In the genomic region with DNA sequence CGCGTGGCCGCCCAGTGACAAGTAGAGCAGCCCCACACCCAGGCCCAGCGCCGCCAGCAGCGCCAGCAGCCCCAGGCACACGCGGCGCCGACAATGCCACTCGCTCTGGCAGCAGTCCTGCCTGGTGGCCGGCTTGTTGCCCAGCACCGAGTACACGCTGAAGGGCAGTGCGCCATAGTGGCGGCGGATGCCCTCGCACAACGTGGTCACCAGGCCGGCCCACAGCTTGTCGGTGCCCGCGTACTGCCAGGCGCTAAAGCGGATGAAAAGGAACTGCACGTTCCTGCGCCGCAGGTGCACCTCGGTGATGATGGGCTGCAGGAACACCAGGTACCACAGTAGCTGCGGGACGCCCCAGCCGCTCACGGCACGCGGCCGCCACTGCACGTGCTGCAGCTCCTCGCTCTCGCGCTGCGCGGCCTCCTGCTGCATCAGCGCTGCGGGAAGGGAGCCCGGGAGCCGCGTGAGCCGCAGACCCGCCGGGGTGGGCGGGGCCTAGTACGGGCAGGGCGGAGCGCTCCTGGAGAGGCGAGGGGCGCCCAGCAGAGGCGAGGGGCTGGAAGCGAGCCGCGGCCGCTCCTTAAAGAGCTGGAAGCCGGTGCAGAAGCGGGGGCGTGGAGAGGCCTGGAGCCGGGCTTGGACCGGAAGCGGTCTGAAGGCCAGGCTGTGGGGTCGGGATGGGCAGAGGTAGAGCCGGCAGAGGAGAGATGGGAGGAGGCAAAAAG, we compare ENCODE assay signal across 8 cellular contexts. TPM values are rescaled to one million over a fixed set of nuclear protein-coding genes. Genes with fewer than 3 reads are reported as not detected.
DNase-seq lines count a peak whose midpoint lies in the region; ATAC-seq and TF ChIP-seq lines count a peak whose summit lies in the region.

No MANE protein-coding gene starts in this region.

- peaks cover 4 to 27% of the 10 kb centered on the region in 2 donors for H3K4me1 ChIP-seq in lung (ENCODE audit: control insufficient read depth in 2 of 2, insufficient read depth in 2 of 2, low read length in 2 of 2)

- TF ChIP-seq CTCF in GM13976 (IDR thresholded peaks at IDR 0.05; ENCODE audit: borderline replicate concordance, control extremely low read depth, extremely low read depth, insufficient read depth, missing control alignments), result no peak
- no peak for TF ChIP-seq CTCF in WERI-Rb-1 (IDR thresholded peaks at IDR 0.05; ENCODE audit: low read depth, low read length)
- TF ChIP-seq CTCF in lung (IDR thresholded peaks at IDR 0.05; ENCODE audit: control extremely low read depth, extremely low read depth), result no peak

- peak; percentile 22 for ATAC-seq in lung (ENCODE audit: insufficient read depth, low FRiP score)
- no peak for ATAC-seq in stimulated activated memory B cell treated with anti-CD40 and anti-IgM and Interleukin-4, amounts not matched to agents 10 μg/mL and 1 μg/mL and 100 μg/mL, for 72 hours
- ATAC-seq in HG02571 (IDR thresholded peaks at IDR 0.05; ENCODE audit: unreplicated experiment), result no peak

- H3K9me3 ChIP-seq in WERI-Rb-1 (ENCODE audit: severe bottlenecking), result no peaks in the 10 kb centered on the region
- peaks cover 0 to 9% of the 10 kb centered on the region in 2 donors for H3K9me3 ChIP-seq in lung (ENCODE audit: control insufficient read depth in 2 of 2, insufficient read depth in 1 of 2, low read length in 1 of 2)

- peaks cover 17% of the 10 kb centered on the region for H3K36me3 ChIP-seq in WERI-Rb-1
- no peaks in the 10 kb centered on the region for H3K36me3 ChIP-seq in lung (ENCODE audit: control insufficient read depth in 2 of 2, insufficient read depth in 2 of 2, low read length in 2 of 2)

- in situ Hi-C loops in GM13976 (cut with MboI; ENCODE audit: low sequenced_read_pairs, unreplicated experiment), result no loop called here

- no peaks in the 10 kb centered on the region for H3K27me3 ChIP-seq in WERI-Rb-1 (ENCODE audit: insufficient read depth, low read depth, severe bottlenecking)
- H3K27me3 ChIP-seq in lung (ENCODE audit: control insufficient read depth, insufficient read depth), result no peaks in the 10 kb centered on the region

- H3K27me3 Mint-ChIP-seq in stimulated activated memory B cell treated with anti-CD40 and anti-IgM and Interleukin-4, amounts not matched to agents 10 μg/mL and 1 μg/mL and 100 μg/mL, for 72 hours, result peaks cover 76% of the 10 kb centered on the region

- H3K9me3 Mint-ChIP-seq in stimulated activated memory B cell treated with anti-CD40 and anti-IgM and Interleukin-4, amounts not matched to agents 10 μg/mL and 1 μg/mL and 100 μg/mL, for 72 hours, result no peaks in the 10 kb centered on the region

- WGBS in lung, 2 donors, result 2 to 3% methylated on average over 60 to 69 of the region's 69 CpGs

- no peaks in the 10 kb centered on the region for H3K36me3 Mint-ChIP-seq in stimulated activated memory B cell treated with anti-CD40 and anti-IgM and Interleukin-4, amounts not matched to agents 10 μg/mL and 1 μg/mL and 100 μg/mL, for 72 hours

- DNase-seq in GM13976 (ENCODE audit: low spot score), result peak; percentile 55
- DNase-seq in WERI-Rb-1, result no peak
- peak; percentile 43 for DNase-seq in dermis blood vessel endothelial cell
- DNase-seq in lung (ENCODE audit: low spot score), result no peak
- no peak for DNase-seq in kidney tubule cell (ENCODE audit: low spot score)
- no peak for DNase-seq in NK-92 treated with Interleukin-12 subunit alpha and Interleukin-12 subunit beta, amount 100 ng/mL, for 24 hours (lab: John Stamatoyannopoulos, UW)

- peak overlapping the region; percentile 58 for H3K4me3 Mint-ChIP-seq in stimulated activated memory B cell treated with anti-CD40 and anti-IgM and Interleukin-4, amounts not matched to agents 10 μg/mL and 1 μg/mL and 100 μg/mL, for 72 hours

- no peak overlapping the region for H3K4me3 ChIP-seq in WERI-Rb-1 (ENCODE audit: low read depth, low read length)
- no peak overlapping the region for H3K4me3 ChIP-seq in lung

- H3K27ac ChIP-seq in WERI-Rb-1, result peak overlapping the region; percentile 72
- no peak overlapping the region for H3K27ac ChIP-seq in lung (ENCODE audit: low read depth in 1 of 2, low read length in 1 of 2)

- H3K4me1 Mint-ChIP-seq in stimulated activated memory B cell treated with anti-CD40 and anti-IgM and Interleukin-4, amounts not matched to agents 10 μg/mL and 1 μg/mL and 100 μg/mL, for 72 hours, result peaks cover 27% of the 10 kb centered on the region

- peak overlapping the region; percentile 50 for H3K27ac Mint-ChIP-seq in stimulated activated memory B cell treated with anti-CD40 and anti-IgM and Interleukin-4, amounts not matched to agents 10 μg/mL and 1 μg/mL and 100 μg/mL, for 72 hours

RNA-seq across cellular contexts. Expression of a gene that starts 7.3 kb away (rescaled TPM):
- 0.34 and 0.37 TPM in 2 replicates for total RNA-seq in dermis blood vessel endothelial cell
- total RNA-seq in lung, result under 1 TPM in 1 of 2 donors, not detected in 1; 0.06 TPM
- polyA plus RNA-seq in lung, result under 1 TPM; 0.07 to 0.08 TPM

RNA-seq across cellular contexts. Expression of a gene that starts 24.5 kb away (rescaled TPM):
- total RNA-seq in dermis blood vessel endothelial cell, result 8.8 and 36.8 TPM in 2 replicates
- 10 to 100 TPM; 14.0 to 20.5 TPM for total RNA-seq in lung
- polyA plus RNA-seq in lung, result 10 to 100 TPM; 32.0 to 38.4 TPM

RNA-seq across cellular contexts. Expression of a gene that starts 25.1 kb away (rescaled TPM):
- total RNA-seq in dermis blood vessel endothelial cell (8.3 and 10.0 TPM in 2 replicates), lung (10 to 100 TPM in 1 of 2 donors, 1 to 10 TPM in 1; 7.5 to 17.3 TPM)
- 1 to 10 TPM; 4.2 to 8.7 TPM for polyA plus RNA-seq in lung

Comparison
In these comparisons a context has a peak if more than half of its experiments do, and no peak if none do; other contexts are left out.
1. DNase-seq: peak in GM13976 (single experiment) and dermis blood vessel endothelial cell (single experiment); none in WERI-Rb-1 (single experiment), lung (single experiment), kidney tubule cell (single experiment) and NK-92 treated with Interleukin-12 subunit alpha and Interleukin-12 subunit beta, amount 100 ng/mL, for 24 hours (single experiment).